ENCODE assay signal across 8 cellular contexts in the genomic region with DNA sequence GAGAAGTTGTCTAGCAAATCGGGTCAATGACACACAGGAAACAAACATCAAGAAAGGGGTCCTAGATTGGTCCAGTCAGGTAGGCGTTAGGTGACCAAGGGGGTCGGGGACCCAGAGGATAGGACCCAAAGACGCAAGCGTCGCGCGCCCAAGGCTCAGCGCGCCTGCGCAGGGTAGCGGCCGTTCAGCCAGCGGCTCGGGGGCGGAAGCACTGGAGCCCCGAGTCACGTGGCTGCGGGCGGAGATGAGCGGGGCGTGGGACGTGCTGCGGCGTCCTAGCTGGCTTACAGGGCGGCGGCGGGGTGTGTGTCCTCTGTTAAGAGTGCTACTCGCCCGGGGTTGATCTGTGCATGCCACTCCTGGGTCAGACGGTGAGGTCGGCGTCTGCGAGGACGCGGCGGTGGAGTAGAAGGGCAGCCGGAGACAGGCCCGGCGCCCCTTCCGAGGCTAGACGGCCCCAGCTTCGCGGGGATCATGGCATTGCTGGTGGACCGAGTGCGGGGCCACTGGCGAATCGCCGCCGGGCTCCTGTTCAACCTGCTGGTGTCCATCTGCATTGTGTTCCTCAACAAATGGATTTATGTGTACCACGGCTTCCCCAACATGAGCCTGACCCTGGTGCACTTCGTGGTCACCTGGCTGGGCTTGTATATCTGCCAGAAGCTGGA. TPM values are rescaled to one million over a fixed set of nuclear protein-coding genes. Genes with fewer than 3 reads are reported as not detected.
DNase-seq lines count a peak whose midpoint lies in the region; TF ChIP-seq lines count a peak whose summit lies in the region.

TSS of gene SLC35E3 (plus strand) at position 273 of the 668 bp plus-strand sequence. CDS start at position 475, 202 bp downstream.

- H3K36me3 ChIP-seq in SJSA1, result 0 out of 2 replicates have a peak, but pooled peaks cover 12% of the 10 kb centered on the region
- H3K36me3 ChIP-seq in suprapubic skin, result peaks cover 9% of the 10 kb centered on the region

- no peak for TF ChIP-seq EP300 in suprapubic skin (IDR thresholded peaks at IDR 0.05)

- H3K4me3 ChIP-seq in SJSA1, result peak within 1 kb of the TSS; percentile 47
- H3K4me3 ChIP-seq in suprapubic skin, result peak within 1 kb of the TSS; percentile 88

- peak within 1 kb of the TSS; percentile 92 for H3K27ac Mint-ChIP-seq in activated naive CD4-positive, alpha-beta T cell treated with anti-CD3 and anti-CD28 coated beads, Interleukin-2, amount 10 ng/mL, durations not matched to agents 7 days and 5 days

- H3K27me3 Mint-ChIP-seq in activated naive CD4-positive, alpha-beta T cell treated with anti-CD3 and anti-CD28 coated beads, Interleukin-2, amount 10 ng/mL, durations not matched to agents 7 days and 5 days, result no peaks in the 10 kb centered on the region

- 1% methylated on average over 33 of the region's 52 CpGs for WGBS in suprapubic skin

- POLR2A ChIA-PET in HEK293T (lab: Yijun Ruan, JAX), result interaction anchor here (0.6 to 2.6 kb wide), 10 partner anchors 14 to 136 kb away, joined by 3 to 44 read pairs (median 4); partner anchors contain the start of genes MDM2, NUP107 and RAP1B

- DNase-seq in GM03348 (ENCODE audit: low spot score) (peak; percentile 98), HEK293T (ENCODE audit: extremely low spot score) (peak; percentile 98), MV-4-11 (lab: John Stamatoyannopoulos, UW) (peak; percentile 90), SJSA1 (ENCODE audit: low read depth in 1 of 2, low spot score in 2 of 2) (peak; percentile 82 to 92), globus pallidus (ENCODE audit: low spot score) (peak; percentile 93), nucleus accumbens (lab: John Stamatoyannopoulos, UW) (peak; percentile 43 to 95 (median 87)), suprapubic skin (ENCODE audit: low spot score in 2 of 2) (peak; percentile 96 to 97)
- DNase-seq in activated naive CD4-positive, alpha-beta T cell treated with anti-CD3 and anti-CD28 coated beads, Interleukin-2, amount 10 ng/mL, durations not matched to agents 7 days and 5 days, result peak; percentile 96

- H3K27me3 ChIP-seq in SJSA1 (replicated peaks) (peaks cover 4% of the 10 kb centered on the region), suprapubic skin (no peaks in the 10 kb centered on the region)

- H3K27ac ChIP-seq in SJSA1, result peak within 1 kb of the TSS; percentile 15; the same call in 1 of the 2 replicates
- H3K27ac ChIP-seq in suprapubic skin, result peak within 1 kb of the TSS; percentile 83

- no peaks in the 10 kb centered on the region for H3K9me3 ChIP-seq in SJSA1 (replicated peaks)
- H3K9me3 ChIP-seq in suprapubic skin, result no peaks in the 10 kb centered on the region

- TF ChIP-seq POLR2A in suprapubic skin (IDR thresholded peaks at IDR 0.05), result no peak

- no peaks in the 10 kb centered on the region for H3K9me3 Mint-ChIP-seq in activated naive CD4-positive, alpha-beta T cell treated with anti-CD3 and anti-CD28 coated beads, Interleukin-2, amount 10 ng/mL, durations not matched to agents 7 days and 5 days

- H3K4me3 Mint-ChIP-seq in activated naive CD4-positive, alpha-beta T cell treated with anti-CD3 and anti-CD28 coated beads, Interleukin-2, amount 10 ng/mL, durations not matched to agents 7 days and 5 days, result peak within 1 kb of the TSS; percentile 98

- peaks cover 21% of the 10 kb centered on the region for H3K36me3 Mint-ChIP-seq in activated naive CD4-positive, alpha-beta T cell treated with anti-CD3 and anti-CD28 coated beads, Interleukin-2, amount 10 ng/mL, durations not matched to agents 7 days and 5 days

- CTCF ChIA-PET in HEK293T (lab: Yijun Ruan, JAX), result interaction anchor here (1.0 to 1.3 kb wide), 2 partner anchors 84 to 324 kb away, joined by 3 to 4 read pairs; no protein-coding TSS in a partner anchor
- CTCF ChIA-PET in activated naive CD4-positive, alpha-beta T cell treated with anti-CD3 and anti-CD28 coated beads, Interleukin-2, amount 10 ng/mL, durations not matched to agents 7 days and 5 days (lab: Charles Lee), result interaction anchor here (1.1 kb wide), 1 partner anchor 386 kb away, joined by 3 read pairs; no protein-coding TSS in a partner anchor

- no peaks in the 10 kb centered on the region for H3K4me1 ChIP-seq in SJSA1 (replicated peaks)
- H3K4me1 ChIP-seq in suprapubic skin, result peaks cover 30% of the 10 kb centered on the region

- TF ChIP-seq CTCF in suprapubic skin (IDR thresholded peaks at IDR 0.05), result no peak

- peaks cover 63% of the 10 kb centered on the region for H3K4me1 Mint-ChIP-seq in activated naive CD4-positive, alpha-beta T cell treated with anti-CD3 and anti-CD28 coated beads, Interleukin-2, amount 10 ng/mL, durations not matched to agents 7 days and 5 days

TF ChIP-seq in HEK293T, 16 proteins besides CTCF, POLR2A, EP300 and RAD21:
- TF ChIP-seq TARDBP (IDR thresholded peaks at IDR 0.05) (no peak), L3MBTL2 (conservative IDR thresholded peaks at IDR 0.05) (peak; percentile 43), ARNT (IDR thresholded peaks at IDR 0.05) (peak; percentile 82; the same call in 1 of the 2 replicates)
TF ChIP-seq in HEK293T: peak in this region for 2.

RNA-seq across cellular contexts. Expression of gene SLC35E3, which starts in this region (rescaled TPM):
- total RNA-seq in SJSA1 (2014; rRNA removed; shearing (Covaris generic)), result 0.63 and 4.9 TPM in 2 replicates
- 10 to 100 TPM in 2 of 4 donors, 1 to 10 TPM in 2; 3.6 to 17.0 (median 9.7) TPM for total RNA-seq in suprapubic skin

Comparison
In these comparisons a context has a peak if more than half of its experiments do, and no peak if none do; other contexts are left out.
1. Peak in every context shown above with its lines: DNase-seq, H3K4me3 ChIP-seq and H3K27ac ChIP-seq.